In genomic region chr2:55112229-55113016, GRCh38 we compare ENCODE assay signal across 1 cellular context.
A peak's percentile ranks its signal among the peaks of the same experiment; 100 is the strongest.
TF ChIP-seq lines count a peak whose summit lies in the region.

No MANE protein-coding gene starts in this region.

TF ChIP-seq in HepG2, 621 proteins besides CTCF, POLR2A, EP300 and RAD21 (continued from another document and continues in another):
- TF ChIP-seq JARID2 (CRISPR knock-in tag; IDR thresholded peaks at IDR 0.05; ENCODE audit: insufficient replicate concordance) (no peak), ZBTB26 (CRISPR knock-in tag; IDR thresholded peaks at IDR 0.05; ENCODE audit: borderline replicate concordance) (no peak), ZSCAN25 (CRISPR knock-in tag; IDR thresholded peaks at IDR 0.05) (no peak), RERE (CRISPR knock-in tag; IDR thresholded peaks at IDR 0.05; ENCODE audit: low read depth) (no peak), ZNF121 (CRISPR knock-in tag; IDR thresholded peaks at IDR 0.05) (no peak), ZNF441 (CRISPR knock-in tag; IDR thresholded peaks at IDR 0.05; ENCODE audit: borderline replicate concordance) (no peak), ZNF781 (CRISPR knock-in tag; IDR thresholded peaks at IDR 0.05; ENCODE audit: borderline replicate concordance, not compliant biosample characterization) (no peak), ZNF747 (CRISPR knock-in tag; IDR thresholded peaks at IDR 0.05; ENCODE audit: borderline replicate concordance) (no peak), GMEB1 (CRISPR knock-in tag; IDR thresholded peaks at IDR 0.05; ENCODE audit: borderline replicate concordance) (no peak), THAP7 (CRISPR knock-in tag; IDR thresholded peaks at IDR 0.05) (no peak; the same call in 1 of the 2 replicates), U2AF1 (optimal IDR thresholded peaks at IDR 0.05; ENCODE audit: low read depth, low read length) (no peak), EHMT2 (IDR thresholded peaks at IDR 0.05; ENCODE audit: borderline replicate concordance, low read depth, low read length) (no peak), MATR3 (CRISPR knock-in tag; IDR thresholded peaks at IDR 0.05) (no peak), ZNF703 (CRISPR knock-in tag; IDR thresholded peaks at IDR 0.05; ENCODE audit: borderline replicate concordance) (no peak), MYPOP (CRISPR knock-in tag; IDR thresholded peaks at IDR 0.05) (no peak), RELA (CRISPR knock-in tag; IDR thresholded peaks at IDR 0.05) (no peak), SAP130 (CRISPR knock-in tag; IDR thresholded peaks at IDR 0.05; ENCODE audit: low read depth) (peak; percentile 6; the same call in 1 of the 2 replicates), NFE2L2 (IDR thresholded peaks at IDR 0.05; ENCODE audit: low read length) (no peak), ZNF577 (CRISPR knock-in tag; IDR thresholded peaks at IDR 0.05; ENCODE audit: borderline replicate concordance, low read depth) (no peak), KDM3A (CRISPR knock-in tag; IDR thresholded peaks at IDR 0.05; ENCODE audit: low read depth) (no peak), NR2C2 (CRISPR knock-in tag; IDR thresholded peaks at IDR 0.05; ENCODE audit: borderline replicate concordance) (no peak), ZNF414 (CRISPR knock-in tag; IDR thresholded peaks at IDR 0.05) (no peak), ZNF276 (CRISPR knock-in tag; IDR thresholded peaks at IDR 0.05; ENCODE audit: low read depth) (no peak), MAF1 (CRISPR knock-in tag; IDR thresholded peaks at IDR 0.05; ENCODE audit: borderline replicate concordance) (no peak), FOXK1 (CRISPR knock-in tag; IDR thresholded peaks at IDR 0.05; ENCODE audit: borderline replicate concordance, low read depth) (no peak), JUNB (CRISPR knock-in tag; IDR thresholded peaks at IDR 0.05; ENCODE audit: borderline replicate concordance) (no peak), LBX2 (CRISPR knock-in tag; IDR thresholded peaks at IDR 0.05; ENCODE audit: borderline replicate concordance) (no peak), ZNF263 (CRISPR knock-in tag; IDR thresholded peaks at IDR 0.05) (0 out of 2 replicates have a peak, but pooled peaks have one; percentile 37), HNRNPUL1 (IDR thresholded peaks at IDR 0.05; ENCODE audit: low read depth, low read length) (no peak), ZFYVE20 (CRISPR knock-in tag; IDR thresholded peaks at IDR 0.05; ENCODE audit: borderline replicate concordance, low read depth) (no peak), ZBTB42 (CRISPR knock-in tag; IDR thresholded peaks at IDR 0.05) (no peak), MNT (IDR thresholded peaks at IDR 0.05) (no peak), ZNF841 (CRISPR knock-in tag; IDR thresholded peaks at IDR 0.05; ENCODE audit: borderline replicate concordance) (no peak), SIX4 (CRISPR knock-in tag; IDR thresholded peaks at IDR 0.05) (no peak), MYC (CRISPR knock-in tag; IDR thresholded peaks at IDR 0.05; ENCODE audit: borderline replicate concordance) (peak; percentile 18; the same call in 1 of the 2 replicates), DNMT1 (CRISPR knock-in tag; IDR thresholded peaks at IDR 0.05) (no peak), MIXL1 (CRISPR knock-in tag; IDR thresholded peaks at IDR 0.05) (no peak), IRF1 (CRISPR knock-in tag; IDR thresholded peaks at IDR 0.05; ENCODE audit: low read depth) (no peak), TRIM22 (IDR thresholded peaks at IDR 0.05) (no peak), MEIS2 (CRISPR knock-in tag; IDR thresholded peaks at IDR 0.05) (no peak), PRDM4 (CRISPR knock-in tag; IDR thresholded peaks at IDR 0.05; ENCODE audit: borderline replicate concordance) (no peak), CCDC6 (CRISPR knock-in tag; IDR thresholded peaks at IDR 0.05) (no peak), ZMYM4 (CRISPR knock-in tag; IDR thresholded peaks at IDR 0.05) (0 out of 2 replicates have a peak, but pooled peaks have one; percentile 13)
